ENCODE assay signal across 24 cellular contexts in genomic region chr6:21201181-21201580, GRCh38.
A peak's percentile ranks its signal among the peaks of the same experiment; 100 is the strongest.
DNase-seq lines count a peak whose midpoint lies in the region; ATAC-seq and TF ChIP-seq lines count a peak whose summit lies in the region.
"Had no signal": no experiment of that assay in that cellular context is flagged by ENCODE, and none has a peak within 500 bp of the region (broad histone marks: within the 10 kb centered on the region; RNA-seq: fewer than 3 reads in every experiment).

No MANE protein-coding gene starts in this region.

- no peak overlapping the region for H4K91ac ChIP-seq in H9 (ENCODE audit: insufficient read length, low read depth, low read length)

- H2BK5ac ChIP-seq in H9 (ENCODE audit: insufficient read length, low read length) = no peak overlapping the region

- peaks cover 25 to 33% of the 10 kb centered on the region in 2 experiments for H3K4me1 Mint-ChIP-seq in H9

- H3K23ac ChIP-seq in H9 (ENCODE audit: insufficient read length, low read depth, low read length) = no peak overlapping the region

- peaks cover 3 to 7% of the 10 kb centered on the region in 2 experiments; a peak in 2 of 5 replicates for H3K9me3 Mint-ChIP-seq in H9

- H2BK20ac ChIP-seq in H9 (ENCODE audit: low read depth, low read length, poor library complexity, severe bottlenecking) = no peak overlapping the region

- no peak overlapping the region for H3K4me2 ChIP-seq in H9 (ENCODE audit: insufficient read depth, insufficient read length, low read length)
- H3K4me2 ChIP-seq: hepatocyte had no signal

- no peaks in the 10 kb centered on the region for H3K36me3 ChIP-seq in HAP-1 (replicated peaks)
- H3K36me3 ChIP-seq: left lung had no signal

- H2AK5ac ChIP-seq in H9 (ENCODE audit: insufficient read length, low read length) = no peak overlapping the region

- no peak overlapping the region for H3K9ac ChIP-seq in H9 (ENCODE audit: extremely low read depth, insufficient read length, low read length)

- WGBS in H9 (ENCODE audit: extremely low coverage, insufficient read length, low lambda C conversion rate) = no CpG with 5 or more reads among the region's 4 CpGs

- H3K27me3 ChIP-seq in HAP-1 (ENCODE audit: low read depth) (no peaks in the 10 kb centered on the region), H9 (ENCODE audit: insufficient read depth, low read length) (no peaks in the 10 kb centered on the region)
- H3K27me3 ChIP-seq: hepatocyte, left lung had no signal

- no peaks in the 10 kb centered on the region for H3K27me3 Mint-ChIP-seq in H9 (ENCODE audit: low read depth)
- H3K27me3 Mint-ChIP-seq: activated B cell treated with CpG ODN at 0.5 μM for 24 hours; activated naive CD8-positive, alpha-beta T cell treated with anti-CD3 and anti-CD28 coated beads, Interleukin-2, amount 10 ng/mL, durations not matched to agents 7 days and 5 days; naive thymus-derived CD8-positive, alpha-beta T cell; type B pancreatic cell had no signal

- H3K4me1 ChIP-seq in HAP-1 (peaks cover 11% of the 10 kb centered on the region; the same call in 1 of the 2 replicates), H9 (ENCODE audit: insufficient read depth, low read length) (peaks cover 7% of the 10 kb centered on the region)

- no peaks in the 10 kb centered on the region for H3K79me1 ChIP-seq in H9 (ENCODE audit: insufficient read depth, low read depth, low read length, poor library complexity, severe bottlenecking)

- no peaks in the 10 kb centered on the region for H3K9me3 ChIP-seq in HAP-1
- no peaks in the 10 kb centered on the region for H3K9me3 ChIP-seq in H9 (ENCODE audit: control insufficient read depth, low read depth, low read length)
- H3K9me3 ChIP-seq: left lung had no signal

- no peak overlapping the region for H2BK12ac ChIP-seq in H9 (ENCODE audit: insufficient read length, low read depth, low read length)

- no peaks in the 10 kb centered on the region for H3K79me2 ChIP-seq in H9 (ENCODE audit: insufficient read depth, low read length)
- H3K79me2 ChIP-seq: hepatocyte had no signal

- no peak overlapping the region for H3K18ac ChIP-seq in H9 (ENCODE audit: insufficient read length, low read depth, low read length)

- peaks cover 3 to 12% (median 9%) of the 10 kb centered on the region in 3 experiments; a peak in 6 of 7 replicates for H3K36me3 Mint-ChIP-seq in H9 (ENCODE audit: insufficient read depth in 1 of 3, low read depth in 3 of 3)

- TF ChIP-seq CTCF in H9 (conservative IDR thresholded peaks at IDR 0.05) = no peak

- H4K20me1 ChIP-seq in H9 (ENCODE audit: control insufficient read depth, insufficient read depth, insufficient read length) = no peaks in the 10 kb centered on the region

- H2BK15ac ChIP-seq in H9 (ENCODE audit: low read depth, low read length) = no peak overlapping the region

- H3K4ac ChIP-seq in H9 (ENCODE audit: low read depth, low read length) = no peak overlapping the region

- no peak overlapping the region for H2BK120ac ChIP-seq in H9 (ENCODE audit: low read depth, low read length, poor library complexity, severe bottlenecking)

- no peak overlapping the region for H3K4me3 ChIP-seq in HAP-1
- H3K4me3 ChIP-seq: hepatocyte, left lung had no signal

- DNase-seq in DMS53 (lab: John Stamatoyannopoulos, UW) (peak; percentile 63), HAP-1 (ENCODE audit: low spot score in 2 of 2) (peak; percentile 29 to 59), NCI-H2196 treated with DMSO at 0.1 percent for 48 hours (lab: John Stamatoyannopoulos, UW; ENCODE audit: unreplicated experiment) (peak; percentile 36), cerebellar cortex (ENCODE audit: low spot score) (peak; percentile 41), H9 (no peak), HuH-7.5 (ENCODE audit: low spot score) (no peak)
- DNase-seq: activated B cell treated with CpG ODN at 0.5 μM for 24 hours; activated CD4-positive, alpha-beta T cell treated with anti-CD3 and anti-CD28 coated beads, Interleukin-2, amount 50 U/mL, for 4 hours; activated CD8-positive, alpha-beta memory T cell treated with anti-CD3 and anti-CD28 coated beads, Interleukin-2, amount 50 U/mL, for 48 hours; activated naive CD8-positive, alpha-beta T cell treated with anti-CD3 and anti-CD28 coated beads, Interleukin-2, amount 10 ng/mL, durations not matched to agents 7 days and 5 days; CD8-positive, alpha-beta T cell; effector CD4-positive, alpha-beta T cell; foreskin melanocyte; left lung; naive thymus-derived CD8-positive, alpha-beta T cell; NCI-H226; RPMI8226; stimulated activated CD8-positive, alpha-beta memory T cell treated with anti-CD3 and anti-CD28 coated beads, Interleukin-4, amount 100 ng/mL, for 48 hours had no signal

- no peak overlapping the region for H4K8ac ChIP-seq in H9 (replicated peaks; ENCODE audit: insufficient read length, low read depth, low read length)

- H3K56ac ChIP-seq in H9 (ENCODE audit: insufficient read length, low read depth, low read length) = no peak overlapping the region

- no peak overlapping the region for H3K4me3 Mint-ChIP-seq in H9
- H3K4me3 Mint-ChIP-seq: activated B cell treated with CpG ODN at 0.5 μM for 24 hours; activated naive CD8-positive, alpha-beta T cell treated with anti-CD3 and anti-CD28 coated beads, Interleukin-2, amount 10 ng/mL, durations not matched to agents 7 days and 5 days; CD8-positive, alpha-beta T cell; naive thymus-derived CD8-positive, alpha-beta T cell; type B pancreatic cell had no signal

- H3K27ac Mint-ChIP-seq in H9 = no peak overlapping the region
- H3K27ac Mint-ChIP-seq: activated B cell treated with CpG ODN at 0.5 μM for 24 hours; activated naive CD8-positive, alpha-beta T cell treated with anti-CD3 and anti-CD28 coated beads, Interleukin-2, amount 10 ng/mL, durations not matched to agents 7 days and 5 days; CD8-positive, alpha-beta T cell; naive thymus-derived CD8-positive, alpha-beta T cell; type B pancreatic cell had no signal

- in situ Hi-C loops in HAP-1 (cut with MboI; ENCODE audit: low sequenced_read_pairs) = no loop called here

- ATAC-seq in esophagus mucosa = no peak
- ATAC-seq in HG02588 (IDR thresholded peaks at IDR 0.05; ENCODE audit: unreplicated experiment) = no peak
- ATAC-seq: CD8-positive, alpha-beta T cell; HCT116; left lung; naive thymus-derived CD8-positive, alpha-beta T cell; sciatic nerve had no signal

- H4K5ac ChIP-seq in H9 (ENCODE audit: insufficient read length, low read depth, low read length) = no peak overlapping the region

- no peak overlapping the region for H3T11ph ChIP-seq in H9 (ENCODE audit: low read length)

- H3K27ac ChIP-seq in H9 (ENCODE audit: insufficient read length, low read depth, low read length) = no peak overlapping the region
- H3K27ac ChIP-seq: hepatocyte, left lung had no signal

- no peak overlapping the region for H2AFZ ChIP-seq in H9 (ENCODE audit: low read length)
- H2AFZ ChIP-seq: hepatocyte had no signal

- H3K23me2 ChIP-seq in H9 (ENCODE audit: insufficient read length, low read depth, low read length, poor library complexity, severe bottlenecking) = no peaks in the 10 kb centered on the region

- no peak overlapping the region for H3K14ac ChIP-seq in H9 (ENCODE audit: insufficient read depth, low read length)

Comparison
In these comparisons a context has a peak if more than half of its experiments do, and no peak if none do; other contexts are left out.
1. DNase-seq: peak in DMS53 (single experiment), HAP-1 (2 of 2), NCI-H2196 treated with DMSO at 0.1 percent for 48 hours (single experiment) and cerebellar cortex (single experiment); none in H9 (single experiment) and HuH-7.5 (single experiment).